17 cellular contexts compared by ENCODE assay signal in genomic region chr10:93703841-93704240, GRCh38. TPM values are rescaled to one million over a fixed set of nuclear protein-coding genes. Genes with fewer than 3 reads are reported as not detected.
A peak's percentile ranks its signal among the peaks of the same experiment; 100 is the strongest.
DNase-seq lines count a peak whose midpoint lies in the region; ATAC-seq and TF ChIP-seq lines count a peak whose summit lies in the region.
"Had no signal": no experiment of that assay in that cellular context is flagged by ENCODE, and none has a peak within 500 bp of the region (broad histone marks: within the 10 kb centered on the region; RNA-seq: fewer than 3 reads in every experiment).

No MANE protein-coding gene starts in this region.

- H3K36me3 ChIP-seq in IMR-90 (ENCODE audit: control insufficient read depth, insufficient read depth, low read length) = peaks cover under 1% of the 10 kb centered on the region
- peaks cover 5% of the 10 kb centered on the region for H3K36me3 ChIP-seq in neuron (ENCODE audit: insufficient read depth, low read length)

- no peak overlapping the region for H3K18ac ChIP-seq in IMR-90 (ENCODE audit: low read depth, low read length)

- in situ Hi-C loops in IMR-90 (cut with MboI; ENCODE audit: low sequenced_read_pairs) = no loop called here

- no peak overlapping the region for H3K56ac ChIP-seq in IMR-90 (ENCODE audit: extremely low read depth, insufficient read depth, low read length)

- no peaks in the 10 kb centered on the region for H3K4me1 ChIP-seq in IMR-90 (ENCODE audit: control insufficient read depth, insufficient read depth, low read length)
- H3K4me1 ChIP-seq in neuron (ENCODE audit: insufficient read depth, low read length) = peaks cover 14% of the 10 kb centered on the region

- no TSS peak for BruUV-seq in IMR-90 (replicated peaks; lab: Mats Ljungman, UMichigan)

- H4K8ac ChIP-seq in IMR-90 (ENCODE audit: low read depth in 2 of 2, low read length in 2 of 2) = peak overlapping the region; percentile 93 to 94; a peak in 3 of 4 replicates

- dilution Hi-C loops in IMR-90 (cut with HindIII; ENCODE audit: low sequenced_read_pairs, unreplicated experiment) = no loop called here

- intact Hi-C loops in activated CD4-positive, alpha-beta T cell treated with anti-CD3 and anti-CD28 coated beads for 36 hours (cut with DNase I, micrococcal nuclease) = loop anchor here (2.0 to 10.0 kb wide), 8 partner anchors 113 to 1988 kb away; partner anchors contain the start of genes TCTN3 (in 2 of the 2), HELLS (in 1 of the 2), KIF11 (in 1 of the 2) and NOC3L (in 1 of the 2)
- intact Hi-C loops in IMR-90 (cut with micrococcal nuclease) = loop anchor here (10.0 kb wide), 1 partner anchor 631 kb away; no protein-coding TSS in a partner anchor

- peaks cover 8% of the 10 kb centered on the region for H3K36me3 Mint-ChIP-seq in activated CD4-positive, alpha-beta T cell treated with anti-CD3 and anti-CD28 coated beads for 36 hours (ENCODE audit: low read depth)
- no peaks in the 10 kb centered on the region for H3K36me3 Mint-ChIP-seq in activated naive CD8-positive, alpha-beta T cell treated with anti-CD3 and anti-CD28 coated beads, Interleukin-2, amount 10 ng/mL, durations not matched to agents 7 days and 5 days

- no peak for TF ChIP-seq CTCF in IMR-90 (conservative IDR thresholded peaks at IDR 0.05; ENCODE audit: low read depth, low read length)

- no peak overlapping the region for H3K4me3 ChIP-seq in IMR-90 (ENCODE audit: insufficient read depth, low read depth, low read length)
- H3K4me3 ChIP-seq in neuron (ENCODE audit: low read length) = no peak overlapping the region

- no peak overlapping the region for H3K14ac ChIP-seq in IMR-90 (replicated peaks; ENCODE audit: low read depth, low read length)

- H2AK5ac ChIP-seq in IMR-90 (ENCODE audit: low read depth, low read length) = no peak overlapping the region

- H3K4ac ChIP-seq in IMR-90 (ENCODE audit: low read depth, low read length) = no peak overlapping the region

- peaks cover 36% of the 10 kb centered on the region for H3K4me1 Mint-ChIP-seq in activated CD4-positive, alpha-beta T cell treated with anti-CD3 and anti-CD28 coated beads for 36 hours
- peaks cover 11% of the 10 kb centered on the region for H3K4me1 Mint-ChIP-seq in activated naive CD8-positive, alpha-beta T cell treated with anti-CD3 and anti-CD28 coated beads, Interleukin-2, amount 10 ng/mL, durations not matched to agents 7 days and 5 days

- TF ChIP-seq RAD21 in IMR-90 (IDR thresholded peaks at IDR 0.05; ENCODE audit: low read length) = no peak

- peak overlapping the region; percentile 31; the same call in 1 of the 2 replicates for H3K23ac ChIP-seq in IMR-90 (ENCODE audit: low read depth, low read length)

- POLR2A ChIA-PET in activated CD4-positive, alpha-beta T cell treated with anti-CD3 and anti-CD28 coated beads for 36 hours (lab: Charles Lee) = no interaction called here
- POLR2A ChIA-PET in IMR-90 (lab: Charles Lee; ENCODE audit: unreplicated experiment) = no interaction called here
- POLR2A ChIA-PET in activated naive CD8-positive, alpha-beta T cell treated with anti-CD3 and anti-CD28 coated beads, Interleukin-2, amount 10 ng/mL, durations not matched to agents 7 days and 5 days (lab: Charles Lee) = no interaction called here

- H3K4me3 Mint-ChIP-seq in activated CD4-positive, alpha-beta T cell treated with anti-CD3 and anti-CD28 coated beads for 36 hours = peak overlapping the region; percentile 63
- H3K4me3 Mint-ChIP-seq in activated naive CD8-positive, alpha-beta T cell treated with anti-CD3 and anti-CD28 coated beads, Interleukin-2, amount 10 ng/mL, durations not matched to agents 7 days and 5 days = peak overlapping the region; percentile 66

- H3K27me3 Mint-ChIP-seq in activated CD4-positive, alpha-beta T cell treated with anti-CD3 and anti-CD28 coated beads for 36 hours = no peaks in the 10 kb centered on the region
- H3K27me3 Mint-ChIP-seq in activated naive CD8-positive, alpha-beta T cell treated with anti-CD3 and anti-CD28 coated beads, Interleukin-2, amount 10 ng/mL, durations not matched to agents 7 days and 5 days = no peaks in the 10 kb centered on the region

- H2BK5ac ChIP-seq in IMR-90 (ENCODE audit: low read depth, low read length, poor library complexity, severe bottlenecking) = no peak overlapping the region

- no peaks in the 10 kb centered on the region for H3K9me1 ChIP-seq in IMR-90 (ENCODE audit: insufficient read depth, low read length)

- H3K27me3 ChIP-seq in IMR-90 (ENCODE audit: control insufficient read depth, insufficient read depth, low read length) (peaks cover 5% of the 10 kb centered on the region; the same call in 1 of the 2 replicates), neuron (ENCODE audit: insufficient read depth, low read length) (no peaks in the 10 kb centered on the region)

- peak overlapping the region; percentile 80 for H3K27ac Mint-ChIP-seq in activated CD4-positive, alpha-beta T cell treated with anti-CD3 and anti-CD28 coated beads for 36 hours
- no peak overlapping the region for H3K27ac Mint-ChIP-seq in activated naive CD8-positive, alpha-beta T cell treated with anti-CD3 and anti-CD28 coated beads, Interleukin-2, amount 10 ng/mL, durations not matched to agents 7 days and 5 days

- H3K27ac ChIP-seq in IMR-90 (ENCODE audit: insufficient read depth, low read length) = no peak overlapping the region

- H3K9ac ChIP-seq in IMR-90 (ENCODE audit: low read depth, low read length) = no peak overlapping the region

- H2AFZ ChIP-seq in IMR-90 (replicated peaks; ENCODE audit: low read length, poor library complexity) (peak overlapping the region; percentile 45), neuron (ENCODE audit: low read depth, low read length) (peak overlapping the region; percentile 53)

- H3K79me1 ChIP-seq in IMR-90 (ENCODE audit: low read depth in 1 of 2, low read length in 2 of 2) = peaks cover 10 to 18% of the 10 kb centered on the region in 2 experiments

- no CpG with 5 or more reads among the region's 1 CpG for WGBS in IMR-90 (ENCODE audit: extremely low coverage in 2 of 2, insufficient read length in 1 of 2), 2 experiments

- H4K5ac ChIP-seq in IMR-90 (ENCODE audit: low read depth, low read length) = peak overlapping the region; percentile 67

- no peak overlapping the region for H3K4me2 ChIP-seq in IMR-90 (ENCODE audit: low read depth, low read length)

- CTCF ChIA-PET in activated CD4-positive, alpha-beta T cell treated with anti-CD3 and anti-CD28 coated beads for 36 hours (lab: Charles Lee) = interaction anchor here (0.6 kb wide), 1 partner anchor 190 kb away, joined by 3 read pairs; no protein-coding TSS in a partner anchor
- CTCF ChIA-PET in IMR-90 (lab: Yijun Ruan, JAX) = no interaction called here

- ATAC-seq in activated CD4-positive, alpha-beta T cell treated with anti-CD3 and anti-CD28 coated beads for 36 hours = no peak
- ATAC-seq in IMR-90 (ENCODE audit: low read depth) (no peak), GM18858 (IDR thresholded peaks at IDR 0.05; ENCODE audit: unreplicated experiment) (no peak)
- ATAC-seq in activated naive CD8-positive, alpha-beta T cell treated with anti-CD3 and anti-CD28 coated beads, Interleukin-2, amount 10 ng/mL, durations not matched to agents 7 days and 5 days (ENCODE audit: low read depth) = no peak

- H4K20me1 ChIP-seq in IMR-90 (ENCODE audit: insufficient read depth, low read length) = no peaks in the 10 kb centered on the region

- H3K9me3 ChIP-seq in IMR-90 (ENCODE audit: control insufficient read depth, insufficient read depth, low read length) = no peaks in the 10 kb centered on the region
- no peaks in the 10 kb centered on the region for H3K9me3 ChIP-seq in neuron (ENCODE audit: low read length)

- TF ChIP-seq POLR2A in IMR-90 (IDR thresholded peaks at IDR 0.05; ENCODE audit: low read depth, low read length) = no peak

- H2BK120ac ChIP-seq in IMR-90 (ENCODE audit: low read depth, low read length) = no peak overlapping the region

- no peak overlapping the region for H2AK9ac ChIP-seq in IMR-90 (replicated peaks; ENCODE audit: low read depth, low read length, poor library complexity)

- H4K91ac ChIP-seq in IMR-90 (ENCODE audit: insufficient read depth, low read depth, low read length) = no peak overlapping the region

- no peaks in the 10 kb centered on the region for H3K9me3 Mint-ChIP-seq in activated CD4-positive, alpha-beta T cell treated with anti-CD3 and anti-CD28 coated beads for 36 hours (ENCODE audit: low read depth)
- H3K9me3 Mint-ChIP-seq in activated naive CD8-positive, alpha-beta T cell treated with anti-CD3 and anti-CD28 coated beads, Interleukin-2, amount 10 ng/mL, durations not matched to agents 7 days and 5 days = no peaks in the 10 kb centered on the region

- no peak overlapping the region for H2BK15ac ChIP-seq in IMR-90 (ENCODE audit: low read depth, low read length)

- no peak overlapping the region for H2BK20ac ChIP-seq in IMR-90 (ENCODE audit: low read depth, low read length)

- no peak for DNase-seq in activated CD4-positive, alpha-beta T cell treated with anti-CD3 and anti-CD28 coated beads for 36 hours
- no peak for DNase-seq in activated CD4-positive, alpha-beta T cell treated with anti-CD3 and anti-CD28 coated beads for 48 hours
- no peak for DNase-seq in IMR-90
- DNase-seq in activated naive CD8-positive, alpha-beta T cell treated with anti-CD3 and anti-CD28 coated beads, Interleukin-2, amount 10 ng/mL, durations not matched to agents 7 days and 5 days = no peak
- no peak for DNase-seq in hypothalamus (lab: John Stamatoyannopoulos, UW)
- DNase-seq in EL = no peak
- DNase-seq: aorta; DMS79; foreskin melanocyte; H7; NCI-H748 treated with DMSO at 0.1 percent for 48 hours; stimulated activated CD4-positive, alpha-beta T cell treated with anti-CD3 and anti-CD28 coated beads, Interleukin-15, amount 100 ng/mL, for 24 hours; stimulated activated CD8-positive, alpha-beta memory T cell treated with anti-CD3 and anti-CD28 coated beads, Interleukin-4, amount 100 ng/mL, for 48 hours had no signal

TF ChIP-seq in IMR-90, 13 proteins besides CTCF, POLR2A, EP300 and RAD21 (continues in another document):
- TF ChIP-seq BHLHE40 (IDR thresholded peaks at IDR 0.05; ENCODE audit: low read depth, low read length) = no peak
- TF ChIP-seq SMC3 (IDR thresholded peaks at IDR 0.05; ENCODE audit: low read depth, low read length) = no peak

RNA-seq across cellular contexts. Expression of gene FRA10AC1, which starts 1.4 kb away (rescaled TPM):
- 10 to 100 TPM; 18.9 to 29.4 TPM for total RNA-seq in activated CD4-positive, alpha-beta T cell treated with anti-CD3 and anti-CD28 coated beads for 36 hours
- total RNA-seq in IMR-90 (2012; rRNA removed) = 1.6 and 10.6 TPM in 2 replicates
- 4.9 and 7.7 TPM in 2 replicates for polyA plus RNA-seq in IMR-90 (2012; rRNA removed)
- polyA plus RNA-seq in IMR-90 (2012; cell fraction: cytosol; rRNA removed) = 0.43 and 0.60 TPM in 2 replicates
- polyA plus RNA-seq in IMR-90 (2012; cell fraction: nucleus; rRNA removed; ENCODE audit: low replicate concordance) = 1.6 and 17.6 TPM in 2 replicates
- 10 to 100 TPM; 13.3 to 15.5 TPM for total RNA-seq in activated naive CD8-positive, alpha-beta T cell treated with anti-CD3 and anti-CD28 coated beads, Interleukin-2, amount 10 ng/mL, durations not matched to agents 7 days and 5 days

RNA-seq across cellular contexts. Expression of gene LGI1, which starts 53.9 kb away (rescaled TPM):
- total RNA-seq in activated CD4-positive, alpha-beta T cell treated with anti-CD3 and anti-CD28 coated beads for 36 hours = not detected
- not detected in 2 replicates for total RNA-seq in IMR-90 (2012; rRNA removed)
- not detected in 2 replicates for polyA plus RNA-seq in IMR-90 (2012; rRNA removed)
- polyA plus RNA-seq in IMR-90 (2012; cell fraction: cytosol; rRNA removed) = not detected in 2 replicates
- polyA plus RNA-seq in IMR-90 (2012; cell fraction: nucleus; rRNA removed; ENCODE audit: low replicate concordance) = not detected in 2 replicates
- not detected for total RNA-seq in activated naive CD8-positive, alpha-beta T cell treated with anti-CD3 and anti-CD28 coated beads, Interleukin-2, amount 10 ng/mL, durations not matched to agents 7 days and 5 days
- total RNA-seq: activated CD8-positive, alpha-beta memory T cell treated with anti-CD3 and anti-CD28 coated beads for 36 hours had no signal
- polyA plus RNA-seq: AG04450 had no signal
